ENCODE assay signal across 1 cellular context in the genomic region with DNA sequence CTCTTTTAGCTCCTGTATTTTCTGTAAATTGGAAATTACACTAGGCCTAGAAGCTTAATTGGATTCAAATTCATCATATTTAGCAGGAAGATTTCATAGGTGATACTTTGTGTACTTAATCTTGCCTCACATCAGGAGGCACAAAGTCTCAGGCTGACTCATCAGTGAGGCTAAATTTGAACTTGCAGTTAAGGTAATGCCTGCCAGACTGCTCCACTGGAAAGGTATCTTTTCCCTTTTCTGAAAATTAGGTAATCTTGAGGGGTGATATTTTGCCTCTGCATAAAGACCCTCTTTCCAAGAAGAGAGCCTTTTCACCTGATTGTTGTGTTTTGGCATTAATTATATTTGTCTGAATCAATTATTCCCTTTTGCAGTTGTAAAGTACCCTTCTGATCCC.
TF ChIP-seq lines count a peak whose summit lies in the region.

No MANE protein-coding gene starts in this region.

TF ChIP-seq in SK-N-SH treated with all-trans-retinoic acid at 6 μM for 48 hours, 23 proteins besides CTCF, POLR2A, EP300 and RAD21:
- TF ChIP-seq CSDC2 (CRISPR knock-in tag; IDR thresholded peaks at IDR 0.05) = no peak
- no peak for TF ChIP-seq SNAI2 (CRISPR knock-in tag; IDR thresholded peaks at IDR 0.05)
- TF ChIP-seq BACH2 (CRISPR knock-in tag; IDR thresholded peaks at IDR 0.05; ENCODE audit: borderline replicate concordance) = no peak
- TF ChIP-seq OSR1 (CRISPR knock-in tag; IDR thresholded peaks at IDR 0.05) = no peak
- no peak for TF ChIP-seq TOX (CRISPR knock-in tag; IDR thresholded peaks at IDR 0.05; ENCODE audit: borderline replicate concordance)
- TF ChIP-seq GLIS3 (CRISPR knock-in tag; IDR thresholded peaks at IDR 0.05) = no peak
- TF ChIP-seq PPARA (CRISPR knock-in tag; IDR thresholded peaks at IDR 0.05; ENCODE audit: borderline replicate concordance) = no peak
- TF ChIP-seq, protein P1, sequence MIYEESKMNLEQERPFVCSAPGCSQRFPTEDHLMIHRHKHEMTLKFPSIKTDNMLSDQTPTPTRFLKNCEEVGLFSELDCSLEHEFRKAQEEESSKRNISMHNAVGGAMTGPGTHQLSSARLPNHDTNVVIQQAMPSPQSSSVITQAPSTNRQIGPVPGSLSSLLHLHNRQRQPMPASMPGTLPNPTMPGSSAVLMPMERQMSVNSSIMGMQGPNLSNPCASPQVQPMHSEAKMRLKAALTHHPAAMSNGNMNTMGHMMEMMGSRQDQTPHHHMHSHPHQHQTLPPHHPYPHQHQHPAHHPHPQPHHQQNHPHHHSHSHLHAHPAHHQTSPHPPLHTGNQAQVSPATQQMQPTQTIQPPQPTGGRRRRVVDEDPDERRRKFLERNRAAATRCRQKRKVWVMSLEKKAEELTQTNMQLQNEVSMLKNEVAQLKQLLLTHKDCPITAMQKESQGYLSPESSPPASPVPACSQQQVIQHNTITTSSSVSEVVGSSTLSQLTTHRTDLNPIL (CRISPR knock-in tag; IDR thresholded peaks at IDR 0.05; ENCODE audit: low read depth) = no peak
- TF ChIP-seq RARB (CRISPR knock-in tag; IDR thresholded peaks at IDR 0.05) = no peak
